ENCODE assay signal across 29 cellular contexts in the genomic region with DNA sequence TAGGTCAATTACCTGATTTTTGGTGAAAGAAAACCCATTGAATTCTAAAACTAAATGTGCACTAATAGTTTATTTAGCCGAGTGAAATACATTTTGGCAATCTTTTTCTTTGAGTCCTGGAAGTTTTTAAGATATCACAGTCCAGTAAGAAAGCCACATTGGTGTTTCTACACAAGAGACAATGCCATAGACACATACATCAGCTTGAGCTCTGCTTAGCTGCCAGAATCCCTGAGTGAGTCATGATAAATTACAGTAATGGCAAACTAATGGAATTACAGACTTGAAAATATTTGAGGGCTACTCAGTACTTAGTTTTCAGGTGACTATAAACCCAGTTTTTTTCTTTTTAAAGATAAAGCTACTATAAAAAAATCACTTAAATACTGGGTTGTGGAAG.
"Had no signal": no experiment of that assay in that cellular context is flagged by ENCODE, and none has a peak within 500 bp of the region (broad histone marks: within the 10 kb centered on the region; RNA-seq: fewer than 3 reads in every experiment).

No MANE protein-coding gene starts in this region.

- FAIRE-seq: endometrium, endothelial cell of umbilical vein, frontal cortex had no signal

- ATAC-seq: activated CD4-positive, CD25-positive, alpha-beta regulatory T cell treated with anti-CD3 and anti-CD28 coated beads, Interleukin-2, amount 50 U/mL, for 24 hours; activated CD8-positive, alpha-beta T cell treated with anti-CD3 and anti-CD28 coated beads for 36 hours; activated naive CD8-positive, alpha-beta T cell treated with anti-CD3 and anti-CD28 coated beads, Interleukin-2, amount 50 U/mL, for 24 hours; activated T-cell treated with anti-CD3 and anti-CD28 coated beads, Interleukin-2, amount 50 U/mL, for 4 hours; activated T-helper 17 cell treated with anti-CD3 and anti-CD28 coated beads, Interleukin-2, amount 50 U/mL, for 72 hours; esophagus mucosa; T-helper 17 cell had no signal

- H3K36me3 ChIP-seq: ascending aorta, colonic mucosa, WERI-Rb-1 had no signal

- H3K4me3 ChIP-seq: ascending aorta, colonic mucosa had no signal

- H3K4me1 ChIP-seq: ascending aorta, colonic mucosa had no signal

- DNase-seq: activated B cell treated with CpG ODN at 0.5 μM for 24 hours; activated CD4-positive, alpha-beta T cell treated with anti-CD3 and anti-CD28 coated beads for 48 hours; activated CD4-positive, alpha-beta T cell treated with anti-CD3 and anti-CD28 coated beads, Interleukin-2, amount 50 U/mL, for 1 hour; activated CD4-positive, alpha-beta T cell treated with anti-CD3 and anti-CD28 coated beads, Interleukin-2, amount 50 U/mL, for 48 hours; activated CD8-positive, alpha-beta memory T cell treated with anti-CD3 and anti-CD28 coated beads for 24 hours; activated CD8-positive, alpha-beta T cell treated with anti-CD3 and anti-CD28 coated beads for 36 hours; activated effector memory CD4-positive, alpha-beta T cell treated with Interleukin-2 at 50 U/mL for 16 hours; activated gamma-delta T cell treated with Interleukin-2 at 50 U/mL for 16 hours; activated naive CD4-positive, alpha-beta T cell treated with Interleukin-2 at 50 U/mL for 16 hours; activated naive CD8-positive, alpha-beta T cell treated with anti-CD3 and anti-CD28 coated beads for 36 hours; activated naive CD8-positive, alpha-beta T cell treated with anti-CD3 and anti-CD28 coated beads, Interleukin-2, amount 50 U/mL, for 24 hours; activated T-cell treated with anti-CD3 and anti-CD28 coated beads, Interleukin-2, amount 50 U/mL, for 4 hours; central memory CD4-positive, alpha-beta T cell; cerebellar nuclear complex; colonic mucosa; effector CD8-positive, alpha-beta T cell; foreskin fibroblast; head of caudate nucleus; T-helper 1 cell; T-helper 17 cell; T1000; WERI-Rb-1 had no signal

- H3K27ac ChIP-seq: ascending aorta, colonic mucosa, WERI-Rb-1 had no signal

- H3K27me3 ChIP-seq: ascending aorta, colonic mucosa had no signal

- H3K9me3 ChIP-seq: ascending aorta had no signal
